ENCODE assay signal across 8 cellular contexts in genomic region chr19:27792576-27793127, GRCh38.
DNase-seq lines count a peak whose midpoint lies in the region; ATAC-seq, FAIRE-seq and TF ChIP-seq lines count a peak whose summit lies in the region.

No MANE protein-coding gene starts in this region.

- FAIRE-seq in A549 (lab: Jason Lieb, UNC) (no peak), bronchial epithelial cell (lab: Jason Lieb, UNC) (no peak), GM19239 (lab: Jason Lieb, UNC) (no peak)

- H3K27ac ChIP-seq in A549 (peak overlapping the region; percentile 89), HL-60 (replicated peaks) (peak overlapping the region; percentile 96)

- DNase-seq in A549 (ENCODE audit: low read depth in 1 of 2, low spot score in 1 of 2) (no peak), HL-60 (ENCODE audit: low read depth in 1 of 2, low spot score in 1 of 2) (no peak), bronchial epithelial cell (ENCODE audit: low read depth) (no peak), cerebellar cortex (ENCODE audit: low spot score) (no peak), GM19239 (ENCODE audit: insufficient read length, low spot score) (no peak)

- TF ChIP-seq EP300 in A549 (IDR thresholded peaks at IDR 0.05) = no peak

- CTCF ChIA-PET in A549 (lab: Yijun Ruan, JAX) = interaction anchor here (1.0 to 2.9 kb wide), 3 partner anchors 10 to 13 kb away, joined by 3 to 13 read pairs (median 3); no protein-coding TSS in a partner anchor

- H3K9ac ChIP-seq in mucosa of stomach (ENCODE audit: low read length) = peak overlapping the region; percentile 88

- TF ChIP-seq POLR2A in A549 (IDR thresholded peaks at IDR 0.05; ENCODE audit: low read length) = no peak

- WGBS in A549 (ENCODE audit: missing lambda C conversion rate) = 2% methylated on average over 6 of the region's 6 CpGs

- no peaks in the 10 kb centered on the region for H3K27me3 ChIP-seq in HL-60 (ENCODE audit: insufficient read depth, poor library complexity, severe bottlenecking)
- H3K27me3 ChIP-seq in bronchial epithelial cell (ENCODE audit: control insufficient read depth, insufficient read depth, low read length) = no peaks in the 10 kb centered on the region
- H3K27me3 ChIP-seq in mucosa of stomach (ENCODE audit: control insufficient read depth, insufficient read depth, low read length) = no peaks in the 10 kb centered on the region

- peak overlapping the region; percentile 81 for H3K4me3 ChIP-seq in A549
- peak overlapping the region; percentile 88 for H3K4me3 ChIP-seq in HL-60 (replicated peaks; ENCODE audit: insufficient read depth, low read length)
- peak overlapping the region; percentile 99 for H3K4me3 ChIP-seq in bronchial epithelial cell (ENCODE audit: low read depth, low read length)
- H3K4me3 ChIP-seq in mucosa of stomach (ENCODE audit: low read length) = peak overlapping the region; percentile 99

- H3K9me3 ChIP-seq in A549 = peaks cover 14% of the 10 kb centered on the region; the same call in 2 of the 3 replicates
- no peaks in the 10 kb centered on the region for H3K9me3 ChIP-seq in mucosa of stomach (ENCODE audit: control insufficient read depth, low read length)

- peak overlapping the region; percentile 75 for H3K4me2 ChIP-seq in A549

- H3K4me1 ChIP-seq in A549 (peaks cover 8% of the 10 kb centered on the region; the same call in 1 of the 3 replicates), mucosa of stomach (ENCODE audit: control insufficient read depth, insufficient read depth, low read length) (peaks cover 11% of the 10 kb centered on the region)

- ATAC-seq in A549 (no peak), HG03460 (IDR thresholded peaks at IDR 0.05; ENCODE audit: unreplicated experiment) (no peak), GM21737 (IDR thresholded peaks at IDR 0.05; ENCODE audit: unreplicated experiment) (no peak)

- TF ChIP-seq CTCF in A549 (IDR thresholded peaks at IDR 0.05) (no peak), HL-60 (IDR thresholded peaks at IDR 0.05; ENCODE audit: insufficient read depth, low read length) (no peak), bronchial epithelial cell (IDR thresholded peaks at IDR 0.05; ENCODE audit: insufficient read depth, low read length, severe bottlenecking) (no peak)

- POLR2A ChIA-PET in A549 (lab: Yijun Ruan, JAX) = interaction anchor here (1.1 to 2.2 kb wide), 6 partner anchors 10 to 1814 kb away, joined by 4 to 20 read pairs (median 6); partner anchors contain the start of gene POP4

- TF ChIP-seq RAD21 in A549 (conservative IDR thresholded peaks at IDR 0.05 in 1 of 2, IDR thresholded peaks at IDR 0.05 in 1 of 2) = no peak

- H3K36me3 ChIP-seq in bronchial epithelial cell (ENCODE audit: control insufficient read depth, insufficient read depth, low read length) (peaks cover 1% of the 10 kb centered on the region), mucosa of stomach (ENCODE audit: control insufficient read depth, insufficient read depth, low read length) (no peaks in the 10 kb centered on the region)

TF ChIP-seq in A549, 52 proteins besides CTCF, POLR2A, EP300 and RAD21:
- TF ChIP-seq HMGXB4 (CRISPR knock-in tag; IDR thresholded peaks at IDR 0.05; ENCODE audit: borderline replicate concordance) (peak; percentile 70), RFX5 (IDR thresholded peaks at IDR 0.05) (0 out of 2 replicates have a peak, but pooled peaks have one; percentile 46), ZC3H11A (IDR thresholded peaks at IDR 0.05) (no peak)
TF ChIP-seq in A549: peak in this region for 2.
